1 cellular context compared by ENCODE assay signal in the genomic region with DNA sequence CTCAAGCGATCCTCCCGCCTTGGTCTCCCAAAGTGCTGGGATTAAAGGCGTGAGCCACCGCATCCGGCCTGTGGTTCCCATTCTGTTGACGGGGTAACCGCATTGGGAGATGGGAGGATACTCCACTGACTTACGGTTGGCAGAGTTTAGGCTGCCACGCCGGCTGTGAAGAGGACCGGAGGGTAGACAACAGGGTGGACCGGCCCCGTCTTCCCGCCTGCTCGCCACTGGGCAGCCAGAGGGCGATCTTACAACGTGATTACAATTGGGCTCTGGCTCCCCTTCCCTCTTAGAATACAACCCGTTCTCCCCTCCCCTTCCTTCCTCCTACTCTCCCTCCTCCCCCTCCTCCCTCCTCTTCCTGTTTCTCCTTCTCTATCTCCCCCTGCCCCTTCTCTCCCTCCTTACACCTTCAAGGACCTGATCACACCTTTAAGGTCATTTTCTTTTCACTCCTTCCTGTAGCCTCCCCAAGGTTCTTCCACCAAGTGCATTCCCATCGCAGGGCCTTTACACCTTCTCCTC.
A peak's percentile ranks its signal among the peaks of the same experiment; 100 is the strongest.
TF ChIP-seq lines count a peak whose summit lies in the region.

No MANE protein-coding gene starts in this region.

TF ChIP-seq in HEK293, 187 proteins besides CTCF, POLR2A, EP300 and RAD21 (continued from another document and continues in another):
- no peak for TF ChIP-seq REST (tag by site-specific recombination; IDR thresholded peaks at IDR 0.05)
- peak; percentile 16; the same call in 1 of the 2 replicates for TF ChIP-seq ZNF623 (tag by site-specific recombination; IDR thresholded peaks at IDR 0.05)
- TF ChIP-seq, protein P1, sequence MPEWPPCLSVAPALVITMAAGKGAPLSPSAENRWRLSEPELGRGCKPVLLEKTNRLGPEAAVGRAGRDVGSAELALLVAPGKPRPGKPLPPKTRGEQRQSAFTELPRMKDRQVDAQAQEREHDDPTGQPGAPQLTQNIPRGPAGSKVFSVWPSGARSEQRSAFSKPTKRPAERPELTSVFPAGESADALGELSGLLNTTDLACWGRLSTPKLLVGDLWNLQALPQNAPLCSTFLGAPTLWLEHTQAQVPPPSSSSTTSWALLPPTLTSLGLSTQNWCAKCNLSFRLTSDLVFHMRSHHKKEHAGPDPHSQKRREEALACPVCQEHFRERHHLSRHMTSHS (tag by site-specific recombination; IDR thresholded peaks at IDR 0.05): 0 out of 2 replicates have a peak, but pooled peaks have one; percentile 29
- no peak for TF ChIP-seq PBX3 (CRISPR knock-in tag; IDR thresholded peaks at IDR 0.05)
- TF ChIP-seq GLIS1 (tag by site-specific recombination; IDR thresholded peaks at IDR 0.05): peak; percentile 13; the same call in 1 of the 2 replicates
- TF ChIP-seq ZFP3 (tag by site-specific recombination; IDR thresholded peaks at IDR 0.05; ENCODE audit: low read depth): no peak
- TF ChIP-seq, protein P2, sequence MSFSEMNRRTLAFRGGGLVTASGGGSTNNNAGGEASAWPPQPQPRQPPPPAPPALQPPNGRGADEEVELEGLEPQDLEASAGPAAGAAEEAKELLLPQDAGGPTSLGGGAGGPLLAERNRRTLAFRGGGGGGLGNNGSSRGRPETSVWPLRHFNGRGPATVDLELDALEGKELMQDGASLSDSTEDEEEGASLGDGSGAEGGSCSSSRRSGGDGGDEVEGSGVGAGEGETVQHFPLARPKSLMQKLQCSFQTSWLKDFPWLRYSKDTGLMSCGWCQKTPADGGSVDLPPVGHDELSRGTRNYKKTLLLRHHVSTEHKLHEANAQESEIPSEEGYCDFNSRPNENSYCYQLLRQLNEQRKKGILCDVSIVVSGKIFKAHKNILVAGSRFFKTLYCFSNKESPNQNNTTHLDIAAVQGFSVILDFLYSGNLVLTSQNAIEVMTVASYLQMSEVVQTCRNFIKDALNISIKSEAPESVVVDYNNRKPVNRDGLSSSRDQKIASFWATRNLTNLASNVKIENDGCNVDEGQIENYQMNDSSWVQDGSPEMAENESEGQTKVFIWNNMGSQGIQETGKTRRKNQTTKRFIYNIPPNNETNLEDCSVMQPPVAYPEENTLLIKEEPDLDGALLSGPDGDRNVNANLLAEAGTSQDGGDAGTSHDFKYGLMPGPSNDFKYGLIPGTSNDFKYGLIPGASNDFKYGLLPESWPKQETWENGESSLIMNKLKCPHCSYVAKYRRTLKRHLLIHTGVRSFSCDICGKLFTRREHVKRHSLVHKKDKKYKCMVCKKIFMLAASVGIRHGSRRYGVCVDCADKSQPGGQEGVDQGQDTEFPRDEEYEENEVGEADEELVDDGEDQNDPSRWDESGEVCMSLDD (tag by site-specific recombination; IDR thresholded peaks at IDR 0.05): peak; percentile 77
- TF ChIP-seq ZNF571 (tag by site-specific recombination; IDR thresholded peaks at IDR 0.05): no peak
- TF ChIP-seq ZBTB26 (tag by site-specific recombination; optimal IDR thresholded peaks at IDR 0.05): peak; percentile 23
- TF ChIP-seq KLF8 (tag by site-specific recombination; IDR thresholded peaks at IDR 0.05): peak; percentile 78
- TF ChIP-seq ZBTB48 (tag by site-specific recombination; IDR thresholded peaks at IDR 0.05): peak; percentile 44; the same call in 1 of the 2 replicates
- no peak for TF ChIP-seq ZNF560 (tag by site-specific recombination; IDR thresholded peaks at IDR 0.05; ENCODE audit: borderline replicate concordance)
- TF ChIP-seq INSM2 (tag by site-specific recombination; IDR thresholded peaks at IDR 0.05): peak; percentile 46; the same call in 1 of the 2 replicates
- TF ChIP-seq ZNF692 (tag by site-specific recombination; IDR thresholded peaks at IDR 0.05): peak; percentile 55; the same call in 1 of the 2 replicates
- TF ChIP-seq ZNF2 (tag by site-specific recombination; IDR thresholded peaks at IDR 0.05): peak; percentile 83; the same call in 1 of the 2 replicates
- peak; percentile 45; the same call in 1 of the 2 replicates for TF ChIP-seq ZBTB8A (tag by site-specific recombination; IDR thresholded peaks at IDR 0.05)
- TF ChIP-seq ZNF157 (tag by site-specific recombination; IDR thresholded peaks at IDR 0.05): no peak
- peak; percentile 91 for TF ChIP-seq KLF17 (tag by site-specific recombination; IDR thresholded peaks at IDR 0.05)
- no peak for TF ChIP-seq OVOL3 (tag by site-specific recombination; IDR thresholded peaks at IDR 0.05)
- TF ChIP-seq PRDM1 (tag by site-specific recombination; IDR thresholded peaks at IDR 0.05): no peak
- TF ChIP-seq GLI2 (tag by site-specific recombination; IDR thresholded peaks at IDR 0.05; ENCODE audit: borderline replicate concordance, low read depth): no peak
- TF ChIP-seq ZNF785 (tag by site-specific recombination; IDR thresholded peaks at IDR 0.05): peak; percentile 31; the same call in 1 of the 2 replicates
- peak; percentile 54 for TF ChIP-seq PRDM10 (tag by site-specific recombination; IDR thresholded peaks at IDR 0.05)
- peak; percentile 97 for TF ChIP-seq ZNF654 (tag by site-specific recombination; IDR thresholded peaks at IDR 0.05; ENCODE audit: low read depth)
- no peak for TF ChIP-seq ZNF707 (tag by site-specific recombination; IDR thresholded peaks at IDR 0.05)
- no peak for TF ChIP-seq REPIN1 (tag by site-specific recombination; IDR thresholded peaks at IDR 0.05; ENCODE audit: low read depth)
- peak; percentile 92 for TF ChIP-seq ZFHX2 (tag by site-specific recombination; conservative IDR thresholded peaks at IDR 0.05)
- peak; percentile 95 for TF ChIP-seq ZNF398 (tag by site-specific recombination; IDR thresholded peaks at IDR 0.05)
- no peak for TF ChIP-seq ZNF658 (tag by site-specific recombination; IDR thresholded peaks at IDR 0.05)
- TF ChIP-seq, protein P3, sequence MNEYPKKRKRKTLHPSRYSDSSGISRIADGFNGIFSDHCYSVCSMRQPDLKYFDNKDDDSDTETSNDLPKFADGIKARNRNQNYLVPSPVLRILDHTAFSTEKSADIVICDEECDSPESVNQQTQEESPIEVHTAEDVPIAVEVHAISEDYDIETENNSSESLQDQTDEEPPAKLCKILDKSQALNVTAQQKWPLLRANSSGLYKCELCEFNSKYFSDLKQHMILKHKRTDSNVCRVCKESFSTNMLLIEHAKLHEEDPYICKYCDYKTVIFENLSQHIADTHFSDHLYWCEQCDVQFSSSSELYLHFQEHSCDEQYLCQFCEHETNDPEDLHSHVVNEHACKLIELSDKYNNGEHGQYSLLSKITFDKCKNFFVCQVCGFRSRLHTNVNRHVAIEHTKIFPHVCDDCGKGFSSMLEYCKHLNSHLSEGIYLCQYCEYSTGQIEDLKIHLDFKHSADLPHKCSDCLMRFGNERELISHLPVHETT (tag by site-specific recombination; IDR thresholded peaks at IDR 0.05): peak; percentile 79
- no peak for TF ChIP-seq ZNF184 (tag by site-specific recombination; IDR thresholded peaks at IDR 0.05)
